ENCODE assay signal across 16 cellular contexts in genomic region chr2:168574856-168575630, GRCh38.
DNase-seq lines count a peak whose midpoint lies in the region; ATAC-seq and TF ChIP-seq lines count a peak whose summit lies in the region.
"Had no signal": no experiment of that assay in that cellular context is flagged by ENCODE, and none has a peak within 500 bp of the region (broad histone marks: within the 10 kb centered on the region; RNA-seq: fewer than 3 reads in every experiment).

No MANE protein-coding gene starts in this region.

- peak overlapping the region; percentile 56; the same call in 1 of the 2 replicates for H3K27ac ChIP-seq in C4-2B
- H3K27ac ChIP-seq in brain microvascular endothelial cell, result no peak overlapping the region
- H3K27ac ChIP-seq: SJCRH30 had no signal

- DNase-seq in GM12865 (ENCODE audit: low read depth) (peak; percentile 61), T-cell (no peak), fibroblast of peridontal ligament (ENCODE audit: extremely low read depth) (peak; percentile 56), NCI-H1105 (lab: John Stamatoyannopoulos, UW) (no peak), brain microvascular endothelial cell (no peak)
- no peak for DNase-seq in stimulated activated CD4-positive, alpha-beta T cell treated with anti-CD3 and anti-CD28 coated beads, Interleukin-4, amount 100 ng/mL, for 24 hours
- DNase-seq: activated CD8-positive, alpha-beta T cell treated with anti-CD3 and anti-CD28 coated beads, Interleukin-2, amount 10 ng/mL, durations not matched to agents 7 days and 5 days; activated effector memory CD4-positive, alpha-beta T cell treated with anti-CD3 and anti-CD28 coated beads, Interleukin-2, amount 50 U/mL, for 16 hours; effector CD8-positive, alpha-beta T cell; NCI-H1436; substantia nigra; T1000 had no signal

- TF ChIP-seq CTCF in C4-2B (conservative IDR thresholded peaks at IDR 0.05), result no peak
- TF ChIP-seq CTCF in GM12865 (IDR thresholded peaks at IDR 0.05; ENCODE audit: insufficient read depth, low read depth, low read length, missing control alignments), result no peak
- TF ChIP-seq CTCF in brain microvascular endothelial cell (IDR thresholded peaks at IDR 0.05; ENCODE audit: low read depth, low read length, missing control alignments), result no peak

- in situ Hi-C loops in brain microvascular endothelial cell (cut with HindIII; ENCODE audit: low pct_ligation_motif_present, low sequenced_read_pairs), result no loop called here

- no peak overlapping the region for H3K4me3 Mint-ChIP-seq in T-cell
- H3K4me3 Mint-ChIP-seq: activated CD8-positive, alpha-beta T cell treated with anti-CD3 and anti-CD28 coated beads, Interleukin-2, amount 10 ng/mL, durations not matched to agents 7 days and 5 days; brain had no signal

- H3K27ac Mint-ChIP-seq in T-cell, result peak overlapping the region; percentile 35 to 45
- H3K27ac Mint-ChIP-seq: activated CD8-positive, alpha-beta T cell treated with anti-CD3 and anti-CD28 coated beads, Interleukin-2, amount 10 ng/mL, durations not matched to agents 7 days and 5 days had no signal

- H3K4me3 ChIP-seq in GM12865 (ENCODE audit: low read depth, low read length) (no peak overlapping the region), brain microvascular endothelial cell (ENCODE audit: low read depth, low read length) (no peak overlapping the region)
- H3K4me3 ChIP-seq: SJCRH30 had no signal

- no peaks in the 10 kb centered on the region for H3K27me3 ChIP-seq in brain microvascular endothelial cell (replicated peaks)
- H3K27me3 ChIP-seq: SJCRH30 had no signal

- H3K27me3 Mint-ChIP-seq in T-cell, result no peaks in the 10 kb centered on the region
- H3K27me3 Mint-ChIP-seq: brain had no signal

- POLR2A ChIA-PET in T-cell (lab: Charles Lee), result interaction anchor here in 1 of 2 donors (0.6 kb wide), 1 partner anchor 8 kb away, joined by 3 read pairs; no protein-coding TSS in a partner anchor

- peaks cover 0 to 5% (median 4%) of the 10 kb centered on the region in 3 donors for H3K9me3 Mint-ChIP-seq in T-cell
- H3K9me3 Mint-ChIP-seq: brain had no signal

- ATAC-seq in T-cell (replicated peaks in 1 of 4), result no peak
- ATAC-seq in HG03159 (IDR thresholded peaks at IDR 0.05; ENCODE audit: unreplicated experiment), result no peak
- ATAC-seq: activated CD8-positive, alpha-beta T cell treated with anti-CD3 and anti-CD28 coated beads, Interleukin-2, amount 10 ng/mL, durations not matched to agents 7 days and 5 days had no signal

- no peaks in the 10 kb centered on the region for H3K36me3 ChIP-seq in brain microvascular endothelial cell (replicated peaks)
- H3K36me3 ChIP-seq: SJCRH30 had no signal

- CTCF ChIA-PET in T-cell (lab: Charles Lee), result no interaction called here

- peaks cover 11 to 19% (median 14%) of the 10 kb centered on the region in 3 donors for H3K4me1 Mint-ChIP-seq in T-cell

- H3K36me3 Mint-ChIP-seq in T-cell, result peaks cover 6% of the 10 kb centered on the region

Comparison
In these comparisons a context has a peak if more than half of its experiments do, and no peak if none do; other contexts are left out.
1. DNase-seq: peak in GM12865 (single experiment) and fibroblast of peridontal ligament (single experiment); none in T-cell (0 of 34), NCI-H1105 (single experiment), stimulated activated CD4-positive, alpha-beta T cell treated with anti-CD3 and anti-CD28 coated beads, Interleukin-4, amount 100 ng/mL, for 24 hours (single experiment) and brain microvascular endothelial cell (single experiment).